In the genomic region with DNA sequence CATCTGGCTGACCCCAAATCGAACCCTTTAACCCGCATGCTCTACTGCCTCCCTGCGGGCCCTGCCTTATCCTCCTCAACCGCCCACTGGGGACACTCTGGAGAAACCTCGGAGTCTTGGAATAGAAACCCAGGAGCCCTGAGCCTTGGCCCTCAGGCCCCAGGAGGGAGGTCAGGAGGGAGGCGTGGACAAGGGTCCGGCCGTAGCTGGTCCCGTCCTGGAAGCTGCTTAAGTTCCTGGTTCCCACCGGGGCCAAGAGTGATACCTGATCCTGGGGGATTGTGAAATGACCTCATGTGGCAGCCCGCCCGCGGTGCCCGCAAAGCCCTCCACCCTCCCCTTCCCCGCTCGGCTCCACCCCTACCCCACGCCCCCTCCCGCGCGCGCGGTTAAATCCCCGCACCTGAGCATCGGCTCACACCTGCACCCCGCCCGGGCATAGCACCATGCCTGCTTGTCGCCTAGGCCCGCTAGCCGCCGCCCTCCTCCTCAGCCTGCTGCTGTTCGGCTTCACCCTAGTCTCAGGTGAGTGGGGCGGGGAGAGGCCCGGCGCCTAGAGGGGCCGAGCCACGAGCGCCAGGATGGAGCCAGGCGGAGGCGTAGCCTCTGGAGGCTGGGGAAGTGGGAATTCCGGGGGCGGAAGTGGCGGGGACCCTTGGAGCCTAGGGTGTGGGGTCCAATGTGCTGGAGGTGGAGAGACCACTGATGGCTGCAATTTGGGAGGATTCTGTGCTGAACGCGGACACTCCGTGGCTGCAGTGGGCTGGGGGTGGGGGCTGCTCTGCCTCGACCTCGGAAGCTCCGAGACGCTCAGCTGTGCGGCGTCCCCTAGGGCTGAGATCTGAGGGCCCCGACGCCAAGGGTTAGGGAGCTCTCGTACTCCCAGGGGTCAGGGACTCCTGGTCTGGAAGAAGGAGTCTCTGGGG, we compare ENCODE assay signal across 8 cellular contexts. TPM values are rescaled to one million over a fixed set of nuclear protein-coding genes. Genes with fewer than 3 reads are reported as not detected.
DNase-seq lines count a peak whose midpoint lies in the region; ATAC-seq and TF ChIP-seq lines count a peak whose summit lies in the region.

TSS of gene WFDC2 (plus strand) at position 418 of the 926 bp plus-strand sequence. CDS start at position 447, 29 bp downstream.

- no peaks in the 10 kb centered on the region for H3K36me3 ChIP-seq in HEK293 (ENCODE audit: control insufficient read depth in 2 of 2, insufficient read depth in 1 of 2, low read length in 2 of 2)
- no peaks in the 10 kb centered on the region for H3K36me3 ChIP-seq in iPS-18a (ENCODE audit: control insufficient read depth, low read depth, low read length)
- H3K36me3 ChIP-seq in skeletal muscle satellite cell (ENCODE audit: insufficient read depth, low read length) = no peaks in the 10 kb centered on the region

- H3K27me3 ChIP-seq in AG04450 (ENCODE audit: control insufficient read depth, insufficient read depth, low read length) (peaks cover 43% of the 10 kb centered on the region), iPS-18a (ENCODE audit: control insufficient read depth, insufficient read depth, low read length) (peaks cover 41% of the 10 kb centered on the region), skeletal muscle satellite cell (ENCODE audit: control insufficient read depth, insufficient read depth, low read length) (peaks cover 74% of the 10 kb centered on the region)

- no peak within 1 kb of the TSS for H3K27ac Mint-ChIP-seq in activated T-helper 17 cell treated with anti-CD3 and anti-CD28 coated beads, Interleukin-2, amount 50 U/mL, for 72 hours

- no peaks in the 10 kb centered on the region; the same call in 1 of the 2 replicates for H3K9me3 ChIP-seq in AG04450 (ENCODE audit: control insufficient read depth, insufficient read depth, low read length)
- H3K9me3 ChIP-seq in HEK293 (ENCODE audit: control insufficient read depth, insufficient read depth, low read depth, low read length) = no peaks in the 10 kb centered on the region
- no peaks in the 10 kb centered on the region for H3K9me3 ChIP-seq in iPS-18a (ENCODE audit: control insufficient read depth, low read depth, low read length)
- no peaks in the 10 kb centered on the region for H3K9me3 ChIP-seq in skeletal muscle satellite cell (replicated peaks; ENCODE audit: low read length)

- H3K9me3 Mint-ChIP-seq in activated T-helper 17 cell treated with anti-CD3 and anti-CD28 coated beads, Interleukin-2, amount 50 U/mL, for 72 hours = no peaks in the 10 kb centered on the region

- POLR2A ChIA-PET in AG04450 (lab: Yijun Ruan, JAX) = no interaction called here
- POLR2A ChIA-PET in HEK293 (lab: Yijun Ruan, JAX) = interaction anchor here (0.5 to 0.6 kb wide), 2 partner anchors 127 to 453 kb away, joined by 3 read pairs; no protein-coding TSS in a partner anchor

- H3K4me3 ChIP-seq in AG04450 (ENCODE audit: low read depth, low read length) (peak within 1 kb of the TSS; percentile 40), HEK293 (ENCODE audit: low read depth, low read length) (peak within 1 kb of the TSS; percentile 38), iPS-18a (ENCODE audit: low read length) (peak within 1 kb of the TSS; percentile 71), skeletal muscle satellite cell (ENCODE audit: low read length) (peak within 1 kb of the TSS; percentile 42)

- H3K4me1 Mint-ChIP-seq in activated T-helper 17 cell treated with anti-CD3 and anti-CD28 coated beads, Interleukin-2, amount 50 U/mL, for 72 hours = no peaks in the 10 kb centered on the region

- H3K4me2 ChIP-seq in skeletal muscle satellite cell (ENCODE audit: low read length) = peak within 1 kb of the TSS; percentile 74

- H3K9ac ChIP-seq in iPS-18a (ENCODE audit: low read length) (peak within 1 kb of the TSS; percentile 70), skeletal muscle satellite cell (ENCODE audit: low read depth, low read length) (no peak within 1 kb of the TSS)

- no peak for DNase-seq in AG04450 (ENCODE audit: low read depth, low spot score)
- DNase-seq in OCI-M2 (lab: John Stamatoyannopoulos, UW; ENCODE audit: unreplicated experiment) = no peak
- no peak for DNase-seq in putamen (ENCODE audit: low spot score)

- H3K27me3 Mint-ChIP-seq in activated T-helper 17 cell treated with anti-CD3 and anti-CD28 coated beads, Interleukin-2, amount 50 U/mL, for 72 hours = peaks cover 50% of the 10 kb centered on the region

- H3K4me1 ChIP-seq in HEK293 (ENCODE audit: control insufficient read depth, insufficient read depth, low read length) (peaks cover 4% of the 10 kb centered on the region; the same call in 1 of the 2 replicates), iPS-18a (ENCODE audit: control insufficient read depth, low read depth, low read length) (peaks cover 7% of the 10 kb centered on the region), skeletal muscle satellite cell (ENCODE audit: control insufficient read depth, insufficient read depth, low read length) (no peaks in the 10 kb centered on the region)

- ATAC-seq in activated T-helper 17 cell treated with anti-CD3 and anti-CD28 coated beads, Interleukin-2, amount 50 U/mL, for 72 hours (replicated peaks) = peak; percentile 27
- ATAC-seq in HG02970 (IDR thresholded peaks at IDR 0.05; ENCODE audit: low FRiP score, unreplicated experiment) = no peak

- H3K27ac ChIP-seq in AG04450 (ENCODE audit: low read depth, low read length) = no peak within 1 kb of the TSS
- H3K27ac ChIP-seq in HEK293 (ENCODE audit: extremely low read depth, low read depth, low read length) = no peak within 1 kb of the TSS
- no peak within 1 kb of the TSS for H3K27ac ChIP-seq in iPS-18a (ENCODE audit: low read length)

- peak within 1 kb of the TSS; percentile 60 for H3K4me3 Mint-ChIP-seq in activated T-helper 17 cell treated with anti-CD3 and anti-CD28 coated beads, Interleukin-2, amount 50 U/mL, for 72 hours

- CTCF ChIA-PET in AG04450 (lab: Charles Lee) = interaction anchor here (1.3 kb wide), 1 partner anchor 96 kb away, joined by 6 read pairs; no protein-coding TSS in a partner anchor
- CTCF ChIA-PET in HEK293 (lab: Yijun Ruan, JAX) = interaction anchor here (0.6 to 0.8 kb wide), 4 partner anchors 167 to 545 kb away, joined by 3 to 4 read pairs (median 4); no protein-coding TSS in a partner anchor

- TF ChIP-seq CTCF in AG04450 (IDR thresholded peaks at IDR 0.05; ENCODE audit: low read depth, low read length) (no peak), HEK293 (tag by site-specific recombination; IDR thresholded peaks at IDR 0.05) (peak; percentile 6; the same call in 1 of the 2 replicates)

- H3K36me3 Mint-ChIP-seq in activated T-helper 17 cell treated with anti-CD3 and anti-CD28 coated beads, Interleukin-2, amount 50 U/mL, for 72 hours (ENCODE audit: low read depth) = no peaks in the 10 kb centered on the region

TF ChIP-seq in HEK293, 187 proteins besides CTCF, POLR2A, EP300 and RAD21 (continues in another document):
- TF ChIP-seq KLF16 (tag by site-specific recombination; IDR thresholded peaks at IDR 0.05) (0 out of 2 replicates have a peak, but pooled peaks have one; percentile 17), ZEB2 (tag by site-specific recombination; IDR thresholded peaks at IDR 0.05) (0 out of 2 replicates have a peak, but pooled peaks have one; percentile 17), ZNF404 (tag by site-specific recombination; IDR thresholded peaks at IDR 0.05) (no peak), GLIS1 (tag by site-specific recombination; IDR thresholded peaks at IDR 0.05) (peak; percentile 55; the same call in 1 of the 2 replicates), ZNF2 (tag by site-specific recombination; IDR thresholded peaks at IDR 0.05) (no peak), ZSCAN16 (tag by site-specific recombination; IDR thresholded peaks at IDR 0.05) (no peak), ZNF416 (tag by site-specific recombination; IDR thresholded peaks at IDR 0.05) (no peak), ZSCAN23 (tag by site-specific recombination; IDR thresholded peaks at IDR 0.05) (no peak), OSR2 (tag by site-specific recombination; IDR thresholded peaks at IDR 0.05) (no peak), SP2 (tag by site-specific recombination; IDR thresholded peaks at IDR 0.05) (peak; percentile 43), ZNF433 (tag by site-specific recombination; IDR thresholded peaks at IDR 0.05; ENCODE audit: low read depth) (no peak), ZNF174 (tag by site-specific recombination; IDR thresholded peaks at IDR 0.05) (no peak), ZNF747 (tag by site-specific recombination; IDR thresholded peaks at IDR 0.05) (no peak), KLF1 (tag by site-specific recombination; IDR thresholded peaks at IDR 0.05) (peak; percentile 59), ZNF645 (tag by site-specific recombination; IDR thresholded peaks at IDR 0.05) (no peak), ZBTB8A (tag by site-specific recombination; IDR thresholded peaks at IDR 0.05) (peak; percentile 55), ZFHX2 (tag by site-specific recombination; conservative IDR thresholded peaks at IDR 0.05) (peak; percentile 83), ZNF664 (tag by site-specific recombination; IDR thresholded peaks at IDR 0.05) (no peak)
- TF ChIP-seq, protein P1, sequence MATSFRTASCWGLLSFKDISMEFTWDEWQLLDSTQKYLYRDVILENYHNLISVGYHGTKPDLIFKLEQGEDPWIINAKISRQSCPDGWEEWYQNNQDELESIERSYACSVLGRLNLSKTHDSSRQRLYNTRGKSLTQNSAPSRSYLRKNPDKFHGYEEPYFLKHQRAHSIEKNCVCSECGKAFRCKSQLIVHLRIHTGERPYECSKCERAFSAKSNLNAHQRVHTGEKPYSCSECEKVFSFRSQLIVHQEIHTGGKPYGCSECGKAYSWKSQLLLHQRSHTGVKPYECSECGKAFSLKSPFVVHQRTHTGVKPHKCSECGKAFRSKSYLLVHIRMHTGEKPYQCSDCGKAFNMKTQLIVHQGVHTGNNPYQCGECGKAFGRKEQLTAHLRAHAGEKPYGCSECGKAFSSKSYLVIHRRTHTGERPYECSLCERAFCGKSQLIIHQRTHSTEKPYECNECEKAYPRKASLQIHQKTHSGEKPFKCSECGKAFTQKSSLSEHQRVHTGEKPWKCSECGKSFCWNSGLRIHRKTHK (tag by site-specific recombination; IDR thresholded peaks at IDR 0.05) = no peak

RNA-seq across cellular contexts. Expression of gene WFDC2, which starts in this region (rescaled TPM):
- not detected in 2 replicates for polyA plus RNA-seq in AG04450 (2011; rRNA removed)
- not detected in 2 replicates for polyA minus RNA-seq in AG04450 (2011; rRNA and poly(A)+ RNA removed)
- total RNA-seq in activated T-helper 17 cell treated with anti-CD3 and anti-CD28 coated beads, Interleukin-2, amount 50 U/mL, for 72 hours = 1 to 10 TPM in 1 of 2 donors, not detected in 1; 3.5 TPM
- total RNA-seq in skeletal muscle satellite cell (2012; rRNA removed) = 0.25 TPM in 1 of 2 replicates, not detected in the other
